ENCODE assay signal across 10 cellular contexts in the genomic region with DNA sequence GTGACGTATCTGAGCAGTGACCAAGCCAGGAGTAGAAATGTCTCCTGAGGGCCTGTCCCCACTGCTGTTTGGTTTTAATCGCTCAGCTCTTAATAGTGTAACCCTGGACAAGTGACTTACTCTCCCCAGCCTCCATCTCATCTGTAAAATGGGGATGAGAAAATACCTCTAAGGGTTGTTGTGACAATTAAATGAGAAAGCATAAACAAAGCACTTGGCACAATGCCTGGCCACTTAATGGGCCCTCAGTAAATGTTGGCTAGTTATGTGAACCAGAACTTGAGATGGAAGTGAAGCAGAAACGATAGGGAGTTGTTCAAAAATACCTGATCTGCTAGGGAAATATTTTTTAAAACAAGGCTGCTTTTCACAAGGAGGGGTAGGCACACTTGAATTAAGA. TPM values are rescaled to one million over a fixed set of nuclear protein-coding genes. Genes with fewer than 3 reads are reported as not detected.
DNase-seq lines count a peak whose midpoint lies in the region; ATAC-seq and TF ChIP-seq lines count a peak whose summit lies in the region.
"Had no signal": no experiment of that assay in that cellular context is flagged by ENCODE, and none has a peak within 500 bp of the region (broad histone marks: within the 10 kb centered on the region; RNA-seq: fewer than 3 reads in every experiment).

No MANE protein-coding gene starts in this region.

- 53 to 76% methylated on average over 3 of the region's 3 CpGs for WGBS in sigmoid colon, 2 donors

- TF ChIP-seq EP300 in sigmoid colon (IDR thresholded peaks at IDR 0.05), result no peak

- H3K4me1 ChIP-seq in RWPE2 (ENCODE audit: insufficient read depth, poor library complexity, severe bottlenecking) (peaks cover 73% of the 10 kb centered on the region), sigmoid colon (peaks cover 0 to 25% (median 22%) of the 10 kb centered on the region in 4 donors)

- H3K27ac ChIP-seq in RWPE2 (ENCODE audit: poor library complexity, severe bottlenecking) (peak overlapping the region; percentile 48), sigmoid colon (peak overlapping the region; percentile 60 to 75 (median 71))

- in situ Hi-C loops in G401 (cut with HindIII; ENCODE audit: low sequenced_read_pairs), result no loop called here

- peaks cover 99% of the 10 kb centered on the region for H3K36me3 ChIP-seq in RWPE2 (ENCODE audit: low read depth)
- H3K36me3 ChIP-seq in sigmoid colon, result no peaks in the 10 kb centered on the region
- H3K36me3 ChIP-seq: cardiac muscle cell had no signal

- DNase-seq in G401 (ENCODE audit: low spot score) (peak; percentile 31), RWPE2 (ENCODE audit: low spot score) (no peak), fibroblast of villous mesenchyme (ENCODE audit: low read depth) (peak; percentile 58), sigmoid colon (no peak), GM10266 (ENCODE audit: extremely low spot score) (no peak), NCI-H526 (lab: John Stamatoyannopoulos, UW) (no peak)
- DNase-seq in stimulated activated CD4-positive, alpha-beta T cell treated with anti-CD3 and anti-CD28 coated beads, Interleukin-1b, Interleukin-23, amount 100 ng/mL, for 48 hours, result no peak
- DNase-seq: activated T-cell treated with anti-CD3 and anti-CD28 coated beads, Interleukin-2, amount 50 U/mL, for 4 hours had no signal

- ATAC-seq in RWPE2 (ENCODE audit: low read depth) (no peak), GM18867 (IDR thresholded peaks at IDR 0.05; ENCODE audit: unreplicated experiment) (no peak)

- no peak for TF ChIP-seq CTCF in RWPE2 (IDR thresholded peaks at IDR 0.05; ENCODE audit: poor library complexity, severe bottlenecking)
- no peak for TF ChIP-seq CTCF in fibroblast of villous mesenchyme (IDR thresholded peaks at IDR 0.05; ENCODE audit: insufficient read depth, low read depth, low read length)
- TF ChIP-seq CTCF in sigmoid colon (IDR thresholded peaks at IDR 0.05), result no peak
- TF ChIP-seq CTCF in GM10266 (IDR thresholded peaks at IDR 0.05; ENCODE audit: control insufficient read depth, insufficient read depth, low read depth, missing control alignments), result no peak

- H3K27me3 ChIP-seq in RWPE2 (ENCODE audit: insufficient read depth, poor library complexity, severe bottlenecking) (no peaks in the 10 kb centered on the region), sigmoid colon (no peaks in the 10 kb centered on the region)
- H3K27me3 ChIP-seq: cardiac muscle cell had no signal

- H3K9me3 ChIP-seq in RWPE2 (ENCODE audit: severe bottlenecking) (no peaks in the 10 kb centered on the region), sigmoid colon (no peaks in the 10 kb centered on the region)

- intact Hi-C loops in sigmoid colon (cut with DNase I), result loop anchor here (5.0 kb wide), 1 partner anchor 60 kb away; a partner anchor contains a TSS

- TF ChIP-seq POLR2A in sigmoid colon (IDR thresholded peaks at IDR 0.05), result no peak

- no peak overlapping the region for H3K4me3 ChIP-seq in RWPE2 (ENCODE audit: severe bottlenecking)
- H3K4me3 ChIP-seq in fibroblast of villous mesenchyme (ENCODE audit: low read depth, low read length), result no peak overlapping the region
- H3K4me3 ChIP-seq in sigmoid colon, result peak overlapping the region in 3 of 4 donors; percentile 32 to 42 (median 41)
- H3K4me3 ChIP-seq: cardiac muscle cell had no signal

RNA-seq across cellular contexts. Expression of a gene that starts 58.2 kb away (rescaled TPM):
- 185 and 254 TPM in 2 replicates for total RNA-seq in G401 (2014; rRNA removed; shearing (Covaris generic))
- total RNA-seq in fibroblast of villous mesenchyme, result 29.8 and 48.0 TPM in 2 replicates
- under 1 TPM in 3 of 4 donors, not detected in 1; under 0.01 to 0.54 (median 0.36) TPM for total RNA-seq in sigmoid colon
- polyA plus RNA-seq in sigmoid colon, result 1 to 10 TPM; 1.6 to 1.8 (median 1.6) TPM

Comparison
In these comparisons a context has a peak if more than half of its experiments do, and no peak if none do; other contexts are left out.
1. DNase-seq: peak in G401 (single experiment) and fibroblast of villous mesenchyme (single experiment); none in RWPE2 (single experiment), sigmoid colon (single experiment), GM10266 (single experiment), stimulated activated CD4-positive, alpha-beta T cell treated with anti-CD3 and anti-CD28 coated beads, Interleukin-1b, Interleukin-23, amount 100 ng/mL, for 48 hours (single experiment) and NCI-H526 (0 of 2).
2. H3K4me3 ChIP-seq: peak in sigmoid colon (3 of 4); none in RWPE2 (single experiment) and fibroblast of villous mesenchyme (single experiment).
3. RNA of a gene that starts 58.2 kb away (total RNA-seq): 185 to 254 TPM in G401 and 29.8 to 48.0 TPM in fibroblast of villous mesenchyme; under 0.01 to 0.54 TPM in sigmoid colon; every median in the first group is over 10 times any median in the second.